Comparison of ENCODE assay signal across 20 cellular contexts in genomic region chr4:16636304-16636703, GRCh38.
"Had no signal": no experiment of that assay in that cellular context is flagged by ENCODE, and none has a peak within 500 bp of the region (broad histone marks: within the 10 kb centered on the region; RNA-seq: fewer than 3 reads in every experiment).

No MANE protein-coding gene starts in this region.

- H3K4me3 Mint-ChIP-seq: memory B cell; naive B cell; stimulated activated effector memory CD8-positive, alpha-beta T cell treated with anti-CD3 and anti-CD28 coated beads, Interleukin-12 subunit alpha, Interleukin-12 subunit beta, amount 100 ng/mL, for 72 hours had no signal

- H3K27me3 ChIP-seq: colonic mucosa, hepatocyte, right lobe of liver, tibial artery, upper lobe of right lung had no signal

- H3K36me3 ChIP-seq: colonic mucosa, left ventricle myocardium inferior, lower lobe of right lung, right lobe of liver, tibial artery, upper lobe of right lung had no signal

- H3K36me3 Mint-ChIP-seq: memory B cell; naive B cell; stimulated activated effector memory CD8-positive, alpha-beta T cell treated with anti-CD3 and anti-CD28 coated beads, Interleukin-12 subunit alpha, Interleukin-12 subunit beta, amount 100 ng/mL, for 72 hours had no signal

- DNase-seq: colonic mucosa; effector CD4-positive, alpha-beta T cell; head of caudate nucleus; kidney; left cardiac atrium; left ventricle myocardium inferior; lower lobe of right lung; midbrain; naive B cell; psoas muscle; retina; right lobe of liver; stimulated activated CD4-positive, alpha-beta T cell treated with anti-CD3 and anti-CD28 coated beads, Interleukin-4, amount 100 ng/mL, for 1 hour; stimulated activated CD8-positive, alpha-beta memory T cell treated with anti-CD3 and anti-CD28 coated beads, Interleukin-4, amount 100 ng/mL, for 48 hours; stimulated activated naive CD8-positive, alpha-beta T cell treated with anti-CD3 and anti-CD28 coated beads, Interleukin-15, Interleukin-2, amounts not matched to agents 100 U/mL and 50 U/mL, for 24 hours; tibial artery; upper lobe of right lung had no signal

- H3K9me3 Mint-ChIP-seq: stimulated activated effector memory CD8-positive, alpha-beta T cell treated with anti-CD3 and anti-CD28 coated beads, Interleukin-12 subunit alpha, Interleukin-12 subunit beta, amount 100 ng/mL, for 72 hours had no signal

- H3K4me1 Mint-ChIP-seq: memory B cell; naive B cell; stimulated activated effector memory CD8-positive, alpha-beta T cell treated with anti-CD3 and anti-CD28 coated beads, Interleukin-12 subunit alpha, Interleukin-12 subunit beta, amount 100 ng/mL, for 72 hours had no signal

- H3K27ac ChIP-seq: colonic mucosa, hepatocyte, left ventricle myocardium inferior, lower lobe of right lung, psoas muscle, right lobe of liver, tibial artery, upper lobe of right lung had no signal

- H3K9me3 ChIP-seq: colonic mucosa, lower lobe of right lung, psoas muscle, right lobe of liver, tibial artery, upper lobe of right lung had no signal

- H3K27me3 Mint-ChIP-seq: memory B cell, naive B cell had no signal

- ATAC-seq: left cardiac atrium; lower lobe of right lung; psoas muscle; right lobe of liver; stimulated activated effector memory CD8-positive, alpha-beta T cell treated with anti-CD3 and anti-CD28 coated beads, Interleukin-12 subunit alpha, Interleukin-12 subunit beta, amount 100 ng/mL, for 72 hours; stimulated activated naive CD8-positive, alpha-beta T cell treated with anti-CD3 and anti-CD28 coated beads, Interleukin-15, Interleukin-2, amounts not matched to agents 100 U/mL and 50 U/mL, for 24 hours; upper lobe of right lung had no signal

- H3K4me1 ChIP-seq: colonic mucosa, psoas muscle, right lobe of liver, tibial artery had no signal

- H3K27ac Mint-ChIP-seq: memory B cell; naive B cell; stimulated activated effector memory CD8-positive, alpha-beta T cell treated with anti-CD3 and anti-CD28 coated beads, Interleukin-12 subunit alpha, Interleukin-12 subunit beta, amount 100 ng/mL, for 72 hours had no signal

- H3K4me3 ChIP-seq: colonic mucosa, hepatocyte, left ventricle myocardium inferior, lower lobe of right lung, psoas muscle, right lobe of liver, tibial artery, upper lobe of right lung had no signal
